ENCODE assay signal across 8 cellular contexts in genomic region chr6:158068893-158069799, GRCh38.
DNase-seq lines count a peak whose midpoint lies in the region; ATAC-seq and TF ChIP-seq lines count a peak whose summit lies in the region.

No MANE protein-coding gene starts in this region.

- WGBS in mesendoderm (ENCODE audit: extremely low coverage, insufficient coverage, low lambda C conversion rate): no CpG with 5 or more reads among the region's 14 CpGs

- H3K9me3 ChIP-seq in MG63 (no peaks in the 10 kb centered on the region; the same call in 1 of the 2 replicates), breast epithelium (no peaks in the 10 kb centered on the region)

- H3K27me3 ChIP-seq in MG63 (no peaks in the 10 kb centered on the region), breast epithelium (no peaks in the 10 kb centered on the region), mesendoderm (ENCODE audit: insufficient read depth, low read length, poor library complexity) (no peaks in the 10 kb centered on the region)

- H3K18ac ChIP-seq in mesendoderm (ENCODE audit: low read length): no peak overlapping the region

- no peak for TF ChIP-seq POLR2A in breast epithelium (IDR thresholded peaks at IDR 0.05)

- no peak for ATAC-seq in GM21423 (IDR thresholded peaks at IDR 0.05; ENCODE audit: unreplicated experiment)

- H3K79me1 ChIP-seq in mesendoderm (ENCODE audit: low read length): no peaks in the 10 kb centered on the region

- H4K8ac ChIP-seq in mesendoderm (ENCODE audit: low read depth, low read length): no peak overlapping the region

- H2AK5ac ChIP-seq in mesendoderm (ENCODE audit: low read length): no peak overlapping the region

- H3K36me3 ChIP-seq in MG63 (peaks cover 87% of the 10 kb centered on the region), breast epithelium (no peaks in the 10 kb centered on the region), mesendoderm (ENCODE audit: control insufficient read depth, insufficient read depth, low read length) (peaks cover 2% of the 10 kb centered on the region)

- H3K4ac ChIP-seq in mesendoderm (ENCODE audit: low read depth, low read length): no peak overlapping the region

- H3K79me2 ChIP-seq in mesendoderm (ENCODE audit: control insufficient read depth, insufficient read depth, low read length): no peaks in the 10 kb centered on the region

- no peak overlapping the region for H2BK5ac ChIP-seq in mesendoderm (ENCODE audit: low read length)

- H3K4me1 ChIP-seq in breast epithelium: no peaks in the 10 kb centered on the region
- H3K4me1 ChIP-seq in mesendoderm (ENCODE audit: control insufficient read depth, low read depth, low read length): no peaks in the 10 kb centered on the region

- H2BK120ac ChIP-seq in mesendoderm (ENCODE audit: low read depth, low read length): no peak overlapping the region

- H3K27ac ChIP-seq in breast epithelium: peak overlapping the region; percentile 58 to 71
- H3K27ac ChIP-seq in mesendoderm (ENCODE audit: low read depth, low read length): no peak overlapping the region

- H3K56ac ChIP-seq in mesendoderm (ENCODE audit: low read length): no peak overlapping the region

- TF ChIP-seq CTCF in AG10803 (conservative IDR thresholded peaks at IDR 0.05; ENCODE audit: low read length): no peak
- no peak for TF ChIP-seq CTCF in breast epithelium (IDR thresholded peaks at IDR 0.05)
- TF ChIP-seq CTCF in GM20000 (IDR thresholded peaks at IDR 0.05; ENCODE audit: extremely low read depth, missing control alignments): no peak

- H3K4me3 ChIP-seq in AG10803 (ENCODE audit: low read length) (no peak overlapping the region), MG63 (no peak overlapping the region), breast epithelium (no peak overlapping the region), mesendoderm (ENCODE audit: low read length) (no peak overlapping the region)

- no peak overlapping the region for H2BK15ac ChIP-seq in mesendoderm (replicated peaks; ENCODE audit: low read depth)

- no peak overlapping the region for H4K5ac ChIP-seq in mesendoderm (ENCODE audit: low read length)

- H3K9ac ChIP-seq in mesendoderm (ENCODE audit: low read length): no peak overlapping the region

- no peak overlapping the region for H3K23ac ChIP-seq in mesendoderm (ENCODE audit: low read length)

- H3K4me2 ChIP-seq in mesendoderm (ENCODE audit: low read length): no peak overlapping the region

- intact Hi-C loops in breast epithelium (cut with DNase I; ENCODE audit: low total_unique reads): no loop called here

- DNase-seq in AG10803 (ENCODE audit: low read depth): peak; percentile 35
- DNase-seq in MG63: peak; percentile 94
- DNase-seq in breast epithelium (ENCODE audit: low spot score in 2 of 2): peak; percentile 73 to 85
- DNase-seq in mesendoderm: peak; percentile 46
- DNase-seq in GM20000 (ENCODE audit: low spot score): no peak
- DNase-seq in HuH-7.5 (ENCODE audit: low spot score): no peak
- DNase-seq in Ammon's horn (ENCODE audit: low spot score): no peak

Comparison
In these comparisons a context has a peak if more than half of its experiments do, and no peak if none do; other contexts are left out.
1. DNase-seq: peak in AG10803 (single experiment), MG63 (single experiment), breast epithelium (2 of 2) and mesendoderm (single experiment); none in GM20000 (single experiment), HuH-7.5 (single experiment) and Ammon's horn (single experiment).